Comparison of ENCODE assay signal across 15 cellular contexts in genomic region chr13:59542303-59542702, GRCh38.
DNase-seq lines count a peak whose midpoint lies in the region.
"Had no signal": no experiment of that assay in that cellular context is flagged by ENCODE, and none has a peak within 500 bp of the region (broad histone marks: within the 10 kb centered on the region; RNA-seq: fewer than 3 reads in every experiment).

No MANE protein-coding gene starts in this region.

- no peak overlapping the region for H3K4me3 Mint-ChIP-seq in activated CD4-positive, alpha-beta T cell treated with anti-CD3 and anti-CD28 coated beads, Interleukin-2, amount 10 ng/mL, durations not matched to agents 7 days and 5 days
- H3K4me3 Mint-ChIP-seq: CD8-positive, alpha-beta memory T cell; T-cell had no signal

- no peaks in the 10 kb centered on the region for H3K9me3 ChIP-seq in neuronal stem cell (replicated peaks in 1 of 2; ENCODE audit: control insufficient read depth in 2 of 2, insufficient read depth in 1 of 2, low read depth in 1 of 2, low read length in 2 of 2)
- no peaks in the 10 kb centered on the region for H3K9me3 ChIP-seq in mesenchymal stem cell (ENCODE audit: control insufficient read depth, low read length)
- H3K9me3 ChIP-seq: SK-N-SH had no signal

- H3K27me3 Mint-ChIP-seq in activated CD4-positive, alpha-beta T cell treated with anti-CD3 and anti-CD28 coated beads, Interleukin-2, amount 10 ng/mL, durations not matched to agents 7 days and 5 days = no peaks in the 10 kb centered on the region

- no peaks in the 10 kb centered on the region for H3K36me3 Mint-ChIP-seq in activated CD4-positive, alpha-beta T cell treated with anti-CD3 and anti-CD28 coated beads, Interleukin-2, amount 10 ng/mL, durations not matched to agents 7 days and 5 days (ENCODE audit: low read depth)
- H3K36me3 Mint-ChIP-seq: CD8-positive, alpha-beta memory T cell; T-cell had no signal

- H3K4me3 ChIP-seq in neuronal stem cell (ENCODE audit: low read length in 2 of 2) (no peak overlapping the region), mesenchymal stem cell (ENCODE audit: insufficient read depth in 1 of 2, low read depth in 1 of 2, low read length in 2 of 2) (no peak overlapping the region)
- H3K4me3 ChIP-seq: BLaER1 treated with 17β-estradiol and CSF1 and Interleukin-3, amounts not matched to agents 10 nM and 100 nM had no signal

- H4K8ac ChIP-seq in neuronal stem cell (ENCODE audit: low read depth, low read length) (no peak overlapping the region), mesenchymal stem cell (ENCODE audit: low read length) (no peak overlapping the region)

- H3K18ac ChIP-seq in neuronal stem cell (ENCODE audit: low read length) (no peak overlapping the region), mesenchymal stem cell (ENCODE audit: low read depth in 1 of 2, low read length in 2 of 2) (no peak overlapping the region)

- DNase-seq in NCI-H2171 treated with DMSO at 0.1 percent for 48 hours (lab: John Stamatoyannopoulos, UW) (peak; percentile 22), NCI-H2171 (lab: John Stamatoyannopoulos, UW) (no peak), NCI-H82 (lab: John Stamatoyannopoulos, UW) (peak; percentile 94), epidermal melanocyte (ENCODE audit: insufficient read length, low spot score) (peak; percentile 24), neuronal stem cell (ENCODE audit: low spot score) (no peak), NOMO-1 treated with DMSO at 0.1 percent for 48 hours (lab: John Stamatoyannopoulos, UW; ENCODE audit: unreplicated experiment) (no peak), mesenchymal stem cell (no peak)
- DNase-seq in activated CD4-positive, alpha-beta T cell treated with anti-CD3 and anti-CD28 coated beads, Interleukin-2, amount 10 ng/mL, durations not matched to agents 7 days and 5 days = no peak
- DNase-seq: CD8-positive, alpha-beta memory T cell; EL; NCI-H1092; NCI-H510A treated with DMSO at 0.1 percent for 48 hours; SK-N-SH; T-cell had no signal

- H3K4me2 ChIP-seq in neuronal stem cell (ENCODE audit: insufficient read depth, low read length, poor library complexity, severe bottlenecking) (no peak overlapping the region), mesenchymal stem cell (ENCODE audit: low read length, poor library complexity, severe bottlenecking) (no peak overlapping the region)
- H3K4me2 ChIP-seq: BLaER1 treated with 17β-estradiol and CSF1 and Interleukin-3, amounts not matched to agents 10 nM and 100 nM; SK-N-SH had no signal

- H2BK15ac ChIP-seq in neuronal stem cell (ENCODE audit: low read length) = no peak overlapping the region
- H2BK15ac ChIP-seq in mesenchymal stem cell (ENCODE audit: low read depth, poor library complexity, severe bottlenecking) = no peak overlapping the region

- H2BK5ac ChIP-seq in neuronal stem cell (ENCODE audit: low read length) (no peak overlapping the region), mesenchymal stem cell (ENCODE audit: low read depth, low read length, poor library complexity, severe bottlenecking) (no peak overlapping the region)

- no peaks in the 10 kb centered on the region for H3K4me1 Mint-ChIP-seq in activated CD4-positive, alpha-beta T cell treated with anti-CD3 and anti-CD28 coated beads, Interleukin-2, amount 10 ng/mL, durations not matched to agents 7 days and 5 days
- H3K4me1 Mint-ChIP-seq: CD8-positive, alpha-beta memory T cell; T-cell had no signal

- H3K36me3 ChIP-seq in neuronal stem cell (replicated peaks in 1 of 2; ENCODE audit: control insufficient read depth in 2 of 2, insufficient read depth in 2 of 2, low read length in 2 of 2) = no peaks in the 10 kb centered on the region
- no peaks in the 10 kb centered on the region for H3K36me3 ChIP-seq in mesenchymal stem cell (ENCODE audit: control insufficient read depth in 1 of 2, insufficient read depth in 2 of 2, low read depth in 1 of 2, low read length in 2 of 2)
- H3K36me3 ChIP-seq: BLaER1 treated with 17β-estradiol and CSF1 and Interleukin-3, amounts not matched to agents 10 nM and 100 nM had no signal

- H2BK12ac ChIP-seq in neuronal stem cell (ENCODE audit: low read length) (no peak overlapping the region), mesenchymal stem cell (ENCODE audit: low read length in 2 of 2) (no peak overlapping the region)

- no peak overlapping the region for H3K27ac Mint-ChIP-seq in activated CD4-positive, alpha-beta T cell treated with anti-CD3 and anti-CD28 coated beads, Interleukin-2, amount 10 ng/mL, durations not matched to agents 7 days and 5 days
- H3K27ac Mint-ChIP-seq: T-cell had no signal

- H3K27ac ChIP-seq in neuronal stem cell (replicated peaks; ENCODE audit: low read length) = peak overlapping the region; percentile 38
- no peak overlapping the region for H3K27ac ChIP-seq in mesenchymal stem cell (ENCODE audit: low read length, poor library complexity, severe bottlenecking)
- H3K27ac ChIP-seq: BLaER1 treated with 17β-estradiol and CSF1 and Interleukin-3, amounts not matched to agents 10 nM and 100 nM had no signal

- H3K4ac ChIP-seq in neuronal stem cell (ENCODE audit: low read length) (no peak overlapping the region), mesenchymal stem cell (ENCODE audit: low read depth in 1 of 2, low read length in 2 of 2) (no peak overlapping the region)

- H2BK120ac ChIP-seq in neuronal stem cell (ENCODE audit: low read depth, low read length) = no peak overlapping the region
- H2BK120ac ChIP-seq in mesenchymal stem cell (ENCODE audit: low read depth, low read length) = no peak overlapping the region

- peaks cover 3 to 4% of the 10 kb centered on the region in 2 donors for H3K4me1 ChIP-seq in neuronal stem cell (ENCODE audit: control insufficient read depth in 2 of 2, insufficient read depth in 1 of 2, low read depth in 1 of 2, low read length in 2 of 2)
- H3K4me1 ChIP-seq in mesenchymal stem cell (ENCODE audit: control insufficient read depth, insufficient read depth, low read depth, low read length) = no peaks in the 10 kb centered on the region

- CTCF ChIA-PET in activated CD4-positive, alpha-beta T cell treated with anti-CD3 and anti-CD28 coated beads, Interleukin-2, amount 10 ng/mL, durations not matched to agents 7 days and 5 days (lab: Charles Lee) = no interaction called here

- H3K9ac ChIP-seq in neuronal stem cell (ENCODE audit: low read depth, low read length, poor library complexity) = no peak overlapping the region
- no peak overlapping the region for H3K9ac ChIP-seq in mesenchymal stem cell (ENCODE audit: low read length)
- H3K9ac ChIP-seq: BLaER1 treated with 17β-estradiol and CSF1 and Interleukin-3, amounts not matched to agents 10 nM and 100 nM; SK-N-SH had no signal

- POLR2A ChIA-PET in activated CD4-positive, alpha-beta T cell treated with anti-CD3 and anti-CD28 coated beads, Interleukin-2, amount 10 ng/mL, durations not matched to agents 7 days and 5 days (lab: Charles Lee) = no interaction called here

- H3K23ac ChIP-seq in neuronal stem cell (ENCODE audit: low read depth, low read length, poor library complexity) = no peak overlapping the region
- H3K23ac ChIP-seq in mesenchymal stem cell (ENCODE audit: low read length in 2 of 2) = no peak overlapping the region

- H3K14ac ChIP-seq in neuronal stem cell (ENCODE audit: low read length) = no peak overlapping the region
- no peak overlapping the region for H3K14ac ChIP-seq in mesenchymal stem cell (ENCODE audit: low read length in 2 of 2)

- H3K79me1 ChIP-seq in neuronal stem cell (ENCODE audit: low read depth, low read length) = no peaks in the 10 kb centered on the region
- H3K79me1 ChIP-seq in mesenchymal stem cell (replicated peaks; ENCODE audit: low read length, poor library complexity, severe bottlenecking) = no peaks in the 10 kb centered on the region

- H2AFZ ChIP-seq in neuronal stem cell (ENCODE audit: low read length) = peak overlapping the region; percentile 13
- H2AFZ ChIP-seq in mesenchymal stem cell (ENCODE audit: low read depth, low read length) = no peak overlapping the region

- no peaks in the 10 kb centered on the region for H3K27me3 ChIP-seq in neuronal stem cell (ENCODE audit: control insufficient read depth in 3 of 3, insufficient read depth in 3 of 3, low read depth in 1 of 3, low read length in 3 of 3)
- H3K27me3 ChIP-seq in mesenchymal stem cell (ENCODE audit: control insufficient read depth in 1 of 2, insufficient read depth in 1 of 2, low read length in 2 of 2) = no peaks in the 10 kb centered on the region
- H3K27me3 ChIP-seq: BLaER1 treated with 17β-estradiol and CSF1 and Interleukin-3, amounts not matched to agents 10 nM and 100 nM had no signal

- no peak overlapping the region for H4K91ac ChIP-seq in neuronal stem cell (ENCODE audit: low read depth, low read length, poor library complexity)
- H4K91ac ChIP-seq in mesenchymal stem cell (ENCODE audit: low read length) = no peak overlapping the region

- no peaks in the 10 kb centered on the region for H3K9me3 Mint-ChIP-seq in activated CD4-positive, alpha-beta T cell treated with anti-CD3 and anti-CD28 coated beads, Interleukin-2, amount 10 ng/mL, durations not matched to agents 7 days and 5 days
- H3K9me3 Mint-ChIP-seq: CD8-positive, alpha-beta memory T cell; T-cell had no signal

- H2AK5ac ChIP-seq in neuronal stem cell (ENCODE audit: low read depth, low read length) = no peak overlapping the region
- no peak overlapping the region for H2AK5ac ChIP-seq in mesenchymal stem cell (ENCODE audit: low read length, severe bottlenecking)

Comparison
In these comparisons a context has a peak if more than half of its experiments do, and no peak if none do; other contexts are left out.
1. DNase-seq: peak in NCI-H2171 treated with DMSO at 0.1 percent for 48 hours (single experiment), NCI-H82 (single experiment) and epidermal melanocyte (single experiment); none in NCI-H2171 (single experiment), neuronal stem cell (single experiment), activated CD4-positive, alpha-beta T cell treated with anti-CD3 and anti-CD28 coated beads, Interleukin-2, amount 10 ng/mL, durations not matched to agents 7 days and 5 days (single experiment), NOMO-1 treated with DMSO at 0.1 percent for 48 hours (single experiment) and mesenchymal stem cell (single experiment).